ENCODE assay signal across 20 cellular contexts in the genomic region with DNA sequence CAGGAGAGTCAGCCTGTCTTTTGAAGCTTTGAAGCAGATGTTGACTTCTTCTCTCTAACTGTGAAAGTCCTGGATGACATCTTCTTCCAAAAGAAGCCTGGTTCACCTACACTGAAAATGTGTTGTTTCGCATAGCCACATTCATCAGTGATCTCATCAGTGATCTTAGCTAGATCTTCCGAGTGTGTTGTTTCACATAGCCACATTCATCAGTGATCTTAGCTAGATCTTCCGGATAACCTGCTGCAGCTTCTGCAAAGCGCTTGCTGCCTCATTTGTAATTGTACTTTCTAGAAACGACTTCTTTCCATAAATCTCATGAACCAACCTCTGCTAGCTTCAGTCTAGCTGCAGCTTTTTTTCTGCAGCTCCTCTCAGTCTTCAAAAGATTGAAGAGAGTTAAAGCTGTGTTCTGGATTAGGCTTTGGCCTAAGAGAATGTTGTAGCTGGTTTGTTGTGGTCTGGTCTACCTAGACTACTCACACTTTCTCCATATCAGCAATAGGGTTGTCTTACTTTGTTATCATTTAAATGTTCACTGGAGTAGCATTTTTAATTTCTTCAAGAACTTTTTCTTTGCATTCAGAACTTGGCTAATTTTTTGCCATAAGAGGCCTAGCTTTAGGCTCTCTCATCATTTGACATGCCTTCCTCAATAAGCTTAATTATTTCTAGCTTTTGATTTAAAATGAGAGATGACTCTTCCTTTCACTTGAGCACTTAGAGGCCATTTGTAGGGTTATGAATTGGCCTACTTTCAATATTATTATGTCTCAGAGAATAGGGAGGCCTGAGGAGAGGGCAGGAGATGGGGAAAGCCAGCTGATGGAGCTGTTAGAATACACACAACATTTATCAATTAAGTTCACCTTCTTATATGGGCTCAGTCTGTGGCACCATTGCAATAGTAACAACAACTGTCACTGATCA. TPM values are rescaled to one million over a fixed set of nuclear protein-coding genes. Genes with fewer than 3 reads are reported as not detected.
A peak's percentile ranks its signal among the peaks of the same experiment; 100 is the strongest.
DNase-seq lines count a peak whose midpoint lies in the region; ATAC-seq and TF ChIP-seq lines count a peak whose summit lies in the region.
"Had no signal": no experiment of that assay in that cellular context is flagged by ENCODE, and none has a peak within 500 bp of the region (broad histone marks: within the 10 kb centered on the region; RNA-seq: fewer than 3 reads in every experiment).

No MANE protein-coding gene starts in this region.

- CTCF ChIA-PET in activated CD4-positive, alpha-beta memory T cell treated with anti-CD3 and anti-CD28 coated beads for 36 hours (lab: Charles Lee) = interaction anchor here (0.9 to 1.3 kb wide), 2 partner anchors 20 to 56 kb away, joined by 3 to 12 read pairs; no protein-coding TSS in a partner anchor
- CTCF ChIA-PET in activated CD4-positive, alpha-beta memory T cell treated with anti-CD3 and anti-CD28 coated beads, Interleukin-2, amount 10 ng/mL, durations not matched to agents 7 days and 5 days (lab: Charles Lee) = interaction anchor here (1.4 kb wide), 1 partner anchor 20 kb away, joined by 7 read pairs; no protein-coding TSS in a partner anchor

- DNase-seq in activated CD4-positive, alpha-beta memory T cell treated with anti-CD3 and anti-CD28 coated beads for 36 hours = peak; percentile 12
- DNase-seq in activated CD4-positive, alpha-beta memory T cell treated with anti-CD3 and anti-CD28 coated beads, Interleukin-2, amount 10 ng/mL, durations not matched to agents 7 days and 5 days = no peak
- DNase-seq in natural killer cell treated with Interleukin-12 subunit alpha and Interleukin-12 subunit beta and Interleukin-15 and Interleukin-18, amount 100 ng/mL, for 72 hours (ENCODE audit: low spot score) = no peak
- DNase-seq in natural killer cell (no peak), anterior cingulate cortex (lab: John Stamatoyannopoulos, UW) (no peak), NCI-H2029 treated with DMSO at 0.1 percent for 48 hours (lab: John Stamatoyannopoulos, UW) (no peak)
- DNase-seq in T-helper 2 cell treated with Interferon-gamma antibody and Interleukin-4, amounts not matched to agents 5 μg/mL and 100 μg/mL, for 36 hours (ENCODE audit: low spot score) = peak; percentile 11
- DNase-seq: Calu3; CD8-positive, alpha-beta memory T cell; NCI-H1105; NCI-H146; NCI-H2029; NCI-H2171; NCI-H345; NCI-H524; NCI-H774; NK-92 treated with Interleukin-12 subunit alpha and Interleukin-12 subunit beta, amount 100 ng/mL, for 24 hours; SIG-M5 had no signal

- peak overlapping the region; percentile 64 for H3K27ac Mint-ChIP-seq in activated CD4-positive, alpha-beta memory T cell treated with anti-CD3 and anti-CD28 coated beads for 36 hours
- no peak overlapping the region for H3K27ac Mint-ChIP-seq in activated CD4-positive, alpha-beta memory T cell treated with anti-CD3 and anti-CD28 coated beads, Interleukin-2, amount 10 ng/mL, durations not matched to agents 7 days and 5 days
- peak overlapping the region in 1 of 2 donors; percentile 25 for H3K27ac Mint-ChIP-seq in natural killer cell treated with Interleukin-12 subunit alpha and Interleukin-12 subunit beta and Interleukin-15 and Interleukin-18, amount 100 ng/mL, for 72 hours
- no peak overlapping the region for H3K27ac Mint-ChIP-seq in natural killer cell
- H3K27ac Mint-ChIP-seq in T-helper 2 cell treated with Interferon-gamma antibody and Interleukin-4, amounts not matched to agents 5 μg/mL and 100 μg/mL, for 36 hours = peak overlapping the region; percentile 7
- H3K27ac Mint-ChIP-seq: CD8-positive, alpha-beta memory T cell; IgD-negative memory B cell had no signal

- no peak for TF ChIP-seq CTCF in natural killer cell (IDR thresholded peaks at IDR 0.05)

- no peaks in the 10 kb centered on the region for H3K36me3 Mint-ChIP-seq in activated CD4-positive, alpha-beta memory T cell treated with anti-CD3 and anti-CD28 coated beads for 36 hours
- no peaks in the 10 kb centered on the region for H3K36me3 Mint-ChIP-seq in activated CD4-positive, alpha-beta memory T cell treated with anti-CD3 and anti-CD28 coated beads, Interleukin-2, amount 10 ng/mL, durations not matched to agents 7 days and 5 days (ENCODE audit: low read depth)
- H3K36me3 Mint-ChIP-seq in natural killer cell treated with Interleukin-12 subunit alpha and Interleukin-12 subunit beta and Interleukin-15 and Interleukin-18, amount 100 ng/mL, for 72 hours = no peaks in the 10 kb centered on the region
- H3K36me3 Mint-ChIP-seq in natural killer cell = no peaks in the 10 kb centered on the region
- H3K36me3 Mint-ChIP-seq in T-helper 2 cell treated with Interferon-gamma antibody and Interleukin-4, amounts not matched to agents 5 μg/mL and 100 μg/mL, for 36 hours (ENCODE audit: low read depth) = no peaks in the 10 kb centered on the region
- H3K36me3 Mint-ChIP-seq: CD8-positive, alpha-beta memory T cell; IgD-negative memory B cell had no signal

- H3K27me3 Mint-ChIP-seq in activated CD4-positive, alpha-beta memory T cell treated with anti-CD3 and anti-CD28 coated beads for 36 hours = peaks cover 7% of the 10 kb centered on the region
- H3K27me3 Mint-ChIP-seq in activated CD4-positive, alpha-beta memory T cell treated with anti-CD3 and anti-CD28 coated beads, Interleukin-2, amount 10 ng/mL, durations not matched to agents 7 days and 5 days = peaks cover 4% of the 10 kb centered on the region
- H3K27me3 Mint-ChIP-seq in natural killer cell treated with Interleukin-12 subunit alpha and Interleukin-12 subunit beta and Interleukin-15 and Interleukin-18, amount 100 ng/mL, for 72 hours = peaks cover 11 to 16% of the 10 kb centered on the region in 2 donors
- peaks cover 7 to 10% of the 10 kb centered on the region in 2 donors for H3K27me3 Mint-ChIP-seq in natural killer cell (ENCODE audit: low read depth in 2 of 2)
- peaks cover 11% of the 10 kb centered on the region for H3K27me3 Mint-ChIP-seq in T-helper 2 cell treated with Interferon-gamma antibody and Interleukin-4, amounts not matched to agents 5 μg/mL and 100 μg/mL, for 36 hours (ENCODE audit: low read depth)

- POLR2A ChIA-PET in activated CD4-positive, alpha-beta memory T cell treated with anti-CD3 and anti-CD28 coated beads for 36 hours (lab: Charles Lee) = interaction anchor here (1.6 kb wide), 1 partner anchor 31 kb away, joined by 4 read pairs; no protein-coding TSS in a partner anchor
- POLR2A ChIA-PET in activated CD4-positive, alpha-beta memory T cell treated with anti-CD3 and anti-CD28 coated beads, Interleukin-2, amount 10 ng/mL, durations not matched to agents 7 days and 5 days (lab: Charles Lee) = no interaction called here

- H3K4me3 Mint-ChIP-seq in activated CD4-positive, alpha-beta memory T cell treated with anti-CD3 and anti-CD28 coated beads for 36 hours = no peak overlapping the region
- no peak overlapping the region for H3K4me3 Mint-ChIP-seq in activated CD4-positive, alpha-beta memory T cell treated with anti-CD3 and anti-CD28 coated beads, Interleukin-2, amount 10 ng/mL, durations not matched to agents 7 days and 5 days
- peak overlapping the region; percentile 3 for H3K4me3 Mint-ChIP-seq in natural killer cell treated with Interleukin-12 subunit alpha and Interleukin-12 subunit beta and Interleukin-15 and Interleukin-18, amount 100 ng/mL, for 72 hours
- no peak overlapping the region for H3K4me3 Mint-ChIP-seq in natural killer cell
- no peak overlapping the region for H3K4me3 Mint-ChIP-seq in T-helper 2 cell treated with Interferon-gamma antibody and Interleukin-4, amounts not matched to agents 5 μg/mL and 100 μg/mL, for 36 hours
- H3K4me3 Mint-ChIP-seq: CD8-positive, alpha-beta memory T cell; IgD-negative memory B cell had no signal

- intact Hi-C loops in activated CD4-positive, alpha-beta memory T cell treated with anti-CD3 and anti-CD28 coated beads for 36 hours (cut with micrococcal nuclease) = no loop called here
- intact Hi-C loops in natural killer cell (cut with micrococcal nuclease) = no loop called here

- H3K9me3 Mint-ChIP-seq in activated CD4-positive, alpha-beta memory T cell treated with anti-CD3 and anti-CD28 coated beads for 36 hours = no peaks in the 10 kb centered on the region
- no peaks in the 10 kb centered on the region for H3K9me3 Mint-ChIP-seq in activated CD4-positive, alpha-beta memory T cell treated with anti-CD3 and anti-CD28 coated beads, Interleukin-2, amount 10 ng/mL, durations not matched to agents 7 days and 5 days
- no peaks in the 10 kb centered on the region for H3K9me3 Mint-ChIP-seq in natural killer cell treated with Interleukin-12 subunit alpha and Interleukin-12 subunit beta and Interleukin-15 and Interleukin-18, amount 100 ng/mL, for 72 hours
- no peaks in the 10 kb centered on the region for H3K9me3 Mint-ChIP-seq in natural killer cell
- no peaks in the 10 kb centered on the region for H3K9me3 Mint-ChIP-seq in T-helper 2 cell treated with Interferon-gamma antibody and Interleukin-4, amounts not matched to agents 5 μg/mL and 100 μg/mL, for 36 hours
- H3K9me3 Mint-ChIP-seq: CD8-positive, alpha-beta memory T cell; IgD-negative memory B cell had no signal

- peaks cover 7% of the 10 kb centered on the region for H3K4me1 Mint-ChIP-seq in activated CD4-positive, alpha-beta memory T cell treated with anti-CD3 and anti-CD28 coated beads for 36 hours (ENCODE audit: low read depth)
- peaks cover 9% of the 10 kb centered on the region for H3K4me1 Mint-ChIP-seq in activated CD4-positive, alpha-beta memory T cell treated with anti-CD3 and anti-CD28 coated beads, Interleukin-2, amount 10 ng/mL, durations not matched to agents 7 days and 5 days
- peaks cover 0 to 6% of the 10 kb centered on the region in 2 donors for H3K4me1 Mint-ChIP-seq in natural killer cell treated with Interleukin-12 subunit alpha and Interleukin-12 subunit beta and Interleukin-15 and Interleukin-18, amount 100 ng/mL, for 72 hours (ENCODE audit: low read depth in 2 of 2)
- H3K4me1 Mint-ChIP-seq in natural killer cell = no peaks in the 10 kb centered on the region
- H3K4me1 Mint-ChIP-seq in T-helper 2 cell treated with Interferon-gamma antibody and Interleukin-4, amounts not matched to agents 5 μg/mL and 100 μg/mL, for 36 hours (ENCODE audit: low read depth) = peaks cover 13% of the 10 kb centered on the region
- H3K4me1 Mint-ChIP-seq: CD8-positive, alpha-beta memory T cell; IgD-negative memory B cell had no signal

- ATAC-seq in natural killer cell treated with Interleukin-12 subunit alpha and Interleukin-12 subunit beta and Interleukin-15 and Interleukin-18, amount 100 ng/mL, for 72 hours = peak in 1 of 2 donors; percentile 62
- no peak for ATAC-seq in natural killer cell
- ATAC-seq: Panc1 had no signal

RNA-seq across cellular contexts. Expression of gene EXOC2, which starts 48.7 kb away (rescaled TPM):
- total RNA-seq in activated CD4-positive, alpha-beta memory T cell treated with anti-CD3 and anti-CD28 coated beads for 36 hours = 10 to 100 TPM; 40.5 to 42.3 TPM
- total RNA-seq in activated CD4-positive, alpha-beta memory T cell treated with anti-CD3 and anti-CD28 coated beads, Interleukin-2, amount 10 ng/mL, durations not matched to agents 7 days and 5 days = 10 to 100 TPM; 31.9 to 35.7 TPM
- total RNA-seq in natural killer cell treated with Interleukin-12 subunit alpha and Interleukin-12 subunit beta and Interleukin-15 and Interleukin-18, amount 100 ng/mL, for 72 hours = 10 to 100 TPM; 34.0 to 46.1 TPM
- total RNA-seq in natural killer cell = 10 to 100 TPM; 22.1 to 30.8 (median 26.5) TPM

Comparison
In these comparisons a context has a peak if more than half of its experiments do, and no peak if none do; other contexts are left out.
1. DNase-seq: peak in activated CD4-positive, alpha-beta memory T cell treated with anti-CD3 and anti-CD28 coated beads for 36 hours (single experiment) and T-helper 2 cell treated with Interferon-gamma antibody and Interleukin-4, amounts not matched to agents 5 μg/mL and 100 μg/mL, for 36 hours (single experiment); none in activated CD4-positive, alpha-beta memory T cell treated with anti-CD3 and anti-CD28 coated beads, Interleukin-2, amount 10 ng/mL, durations not matched to agents 7 days and 5 days (single experiment), natural killer cell treated with Interleukin-12 subunit alpha and Interleukin-12 subunit beta and Interleukin-15 and Interleukin-18, amount 100 ng/mL, for 72 hours (single experiment), natural killer cell (single experiment), anterior cingulate cortex (0 of 58) and NCI-H2029 treated with DMSO at 0.1 percent for 48 hours (single experiment).
2. H3K27ac Mint-ChIP-seq: peak in activated CD4-positive, alpha-beta memory T cell treated with anti-CD3 and anti-CD28 coated beads for 36 hours (single experiment) and T-helper 2 cell treated with Interferon-gamma antibody and Interleukin-4, amounts not matched to agents 5 μg/mL and 100 μg/mL, for 36 hours (single experiment); none in activated CD4-positive, alpha-beta memory T cell treated with anti-CD3 and anti-CD28 coated beads, Interleukin-2, amount 10 ng/mL, durations not matched to agents 7 days and 5 days (single experiment) and natural killer cell (0 of 2).